Comparison of ENCODE assay signal across 8 cellular contexts in the genomic region with DNA sequence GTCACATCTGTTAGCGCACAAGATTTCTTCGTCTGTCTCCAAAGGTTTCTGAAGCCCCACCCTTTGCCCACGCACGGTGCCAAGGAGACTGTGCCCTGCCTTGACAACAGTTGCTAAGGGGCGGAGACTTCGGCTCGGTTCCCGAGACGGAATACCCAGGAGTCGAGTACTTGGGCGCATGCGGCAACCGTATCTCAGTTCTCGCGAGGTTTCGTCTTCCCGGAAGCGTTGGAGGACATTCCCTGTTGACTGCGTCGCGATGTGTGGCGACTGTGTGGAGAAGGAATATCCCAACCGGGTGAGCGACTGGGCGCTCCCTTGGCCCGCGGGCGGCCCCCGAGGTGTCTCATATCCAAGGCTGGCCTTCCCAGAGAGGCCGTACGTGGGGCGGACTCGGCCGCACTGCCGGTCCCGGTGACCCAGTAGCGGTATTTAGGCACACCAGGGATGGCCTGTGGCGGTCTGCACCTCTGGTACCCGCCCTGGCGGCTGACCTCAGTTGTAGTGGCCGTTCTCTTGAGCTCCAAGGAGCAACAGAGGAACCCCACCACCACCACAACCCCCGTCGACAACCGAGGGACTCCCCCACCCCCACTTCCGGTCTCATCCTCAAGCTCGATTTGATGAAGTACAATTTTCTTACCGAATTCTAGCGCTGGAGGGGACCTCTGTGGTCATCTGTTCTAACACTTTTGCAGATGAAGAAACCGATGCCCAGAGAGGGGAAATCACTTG. TPM values are rescaled to one million over a fixed set of nuclear protein-coding genes. Genes with fewer than 3 reads are reported as not detected.
DNase-seq lines count a peak whose midpoint lies in the region; ATAC-seq and TF ChIP-seq lines count a peak whose summit lies in the region.

A gene (plus strand): TSS at position 219 of the 735 bp plus-strand sequence. CDS start 41 bp downstream, at position 260.

- peak within 1 kb of the TSS; percentile 92 for H3K4me3 Mint-ChIP-seq in activated T-helper 2 cell treated with anti-CD3 and anti-CD28 coated beads, Interferon-gamma antibody, Interleukin-2, Interleukin-4, amounts not matched to agents 10 μg/mL and 5 μg/mL and 100 μg/mL, durations not matched to agents 14 hours and 24 hours and 36 hours (ENCODE audit: low read depth)
- peak within 1 kb of the TSS; percentile 84 to 97 (median 92) for H3K4me3 Mint-ChIP-seq in naive thymus-derived CD8-positive, alpha-beta T cell

- peak within 1 kb of the TSS; percentile 97 for H3K27ac Mint-ChIP-seq in activated T-helper 2 cell treated with anti-CD3 and anti-CD28 coated beads, Interferon-gamma antibody, Interleukin-2, Interleukin-4, amounts not matched to agents 10 μg/mL and 5 μg/mL and 100 μg/mL, durations not matched to agents 14 hours and 24 hours and 36 hours
- peak within 1 kb of the TSS; percentile 93 to 99 (median 98) for H3K27ac Mint-ChIP-seq in naive thymus-derived CD8-positive, alpha-beta T cell

- POLR2A ChIA-PET in naive thymus-derived CD8-positive, alpha-beta T cell (lab: Charles Lee): interaction anchor here (0.6 to 2.3 kb wide), 21 partner anchors 12 to 396 kb away, joined by 3 to 67 read pairs (median 3); a partner anchor contains a TSS

- TF ChIP-seq CTCF in RWPE2 (IDR thresholded peaks at IDR 0.05; ENCODE audit: poor library complexity, severe bottlenecking) (no peak), fibroblast of mammary gland (conservative IDR thresholded peaks at IDR 0.05; ENCODE audit: control insufficient read depth, insufficient read depth, low read depth, low read length) (no peak)

- H3K27ac ChIP-seq in RWPE2 (ENCODE audit: poor library complexity, severe bottlenecking): peak within 1 kb of the TSS; percentile 65

- intact Hi-C loops in activated T-helper 2 cell treated with anti-CD3 and anti-CD28 coated beads, Interferon-gamma antibody, Interleukin-2, Interleukin-4, amounts not matched to agents 10 μg/mL and 5 μg/mL and 100 μg/mL, durations not matched to agents 14 hours and 24 hours and 36 hours (cut with micrococcal nuclease): loop anchor here (5.0 kb wide), 2 partner anchors 73 to 188 kb away; a partner anchor contains a TSS

- H3K4me1 Mint-ChIP-seq in activated T-helper 2 cell treated with anti-CD3 and anti-CD28 coated beads, Interferon-gamma antibody, Interleukin-2, Interleukin-4, amounts not matched to agents 10 μg/mL and 5 μg/mL and 100 μg/mL, durations not matched to agents 14 hours and 24 hours and 36 hours (ENCODE audit: low read depth): peaks cover 53% of the 10 kb centered on the region
- peaks cover 30 to 56% (median 51%) of the 10 kb centered on the region in 4 donors for H3K4me1 Mint-ChIP-seq in naive thymus-derived CD8-positive, alpha-beta T cell

- H3K9me3 ChIP-seq in RWPE2 (ENCODE audit: severe bottlenecking): no peaks in the 10 kb centered on the region

- H3K36me3 Mint-ChIP-seq in activated T-helper 2 cell treated with anti-CD3 and anti-CD28 coated beads, Interferon-gamma antibody, Interleukin-2, Interleukin-4, amounts not matched to agents 10 μg/mL and 5 μg/mL and 100 μg/mL, durations not matched to agents 14 hours and 24 hours and 36 hours (ENCODE audit: low read depth): peaks cover 33% of the 10 kb centered on the region
- peaks cover 5 to 23% (median 5%) of the 10 kb centered on the region in 3 donors for H3K36me3 Mint-ChIP-seq in naive thymus-derived CD8-positive, alpha-beta T cell

- peak; percentile 98 for DNase-seq in EH (ENCODE audit: low read depth)
- DNase-seq in H4 (ENCODE audit: low spot score): peak; percentile 98
- DNase-seq in LoVo (ENCODE audit: low spot score): peak; percentile 99
- DNase-seq in RWPE2 (ENCODE audit: low spot score): peak; percentile 100
- peak; percentile 92 for DNase-seq in activated T-helper 2 cell treated with anti-CD3 and anti-CD28 coated beads, Interferon-gamma antibody, Interleukin-2, Interleukin-4, amounts not matched to agents 10 μg/mL and 5 μg/mL and 100 μg/mL, durations not matched to agents 14 hours and 24 hours and 36 hours (ENCODE audit: low spot score)
- peak; percentile 98 for DNase-seq in fibroblast of mammary gland (ENCODE audit: low read depth)
- DNase-seq in naive thymus-derived CD8-positive, alpha-beta T cell: peak; percentile 88 to 99 (median 97)
- DNase-seq in stimulated activated naive CD4-positive, alpha-beta T cell (lab: John Stamatoyannopoulos, UW): peak; percentile 90 to 99 (median 94)

- ATAC-seq in RWPE2 (ENCODE audit: low read depth): peak; percentile 99
- ATAC-seq in naive thymus-derived CD8-positive, alpha-beta T cell: peak; percentile 94 to 95

- peaks cover 15% of the 10 kb centered on the region for H3K36me3 ChIP-seq in RWPE2 (ENCODE audit: low read depth)

- H3K27me3 ChIP-seq in RWPE2 (ENCODE audit: insufficient read depth, poor library complexity, severe bottlenecking): no peaks in the 10 kb centered on the region

- H3K4me3 ChIP-seq in RWPE2 (ENCODE audit: severe bottlenecking): peak within 1 kb of the TSS; percentile 98
- H3K4me3 ChIP-seq in fibroblast of mammary gland (ENCODE audit: control insufficient read depth, low read depth, low read length): peak within 1 kb of the TSS; percentile 95

- H3K9me3 Mint-ChIP-seq in activated T-helper 2 cell treated with anti-CD3 and anti-CD28 coated beads, Interferon-gamma antibody, Interleukin-2, Interleukin-4, amounts not matched to agents 10 μg/mL and 5 μg/mL and 100 μg/mL, durations not matched to agents 14 hours and 24 hours and 36 hours: no peaks in the 10 kb centered on the region
- no peaks in the 10 kb centered on the region for H3K9me3 Mint-ChIP-seq in naive thymus-derived CD8-positive, alpha-beta T cell

- H3K4me1 ChIP-seq in RWPE2 (ENCODE audit: insufficient read depth, poor library complexity, severe bottlenecking): peaks cover 8% of the 10 kb centered on the region

- H3K27me3 Mint-ChIP-seq in activated T-helper 2 cell treated with anti-CD3 and anti-CD28 coated beads, Interferon-gamma antibody, Interleukin-2, Interleukin-4, amounts not matched to agents 10 μg/mL and 5 μg/mL and 100 μg/mL, durations not matched to agents 14 hours and 24 hours and 36 hours (ENCODE audit: low read depth): peaks cover 6% of the 10 kb centered on the region
- H3K27me3 Mint-ChIP-seq in naive thymus-derived CD8-positive, alpha-beta T cell: peaks cover 0 to 2% (median 0%) of the 10 kb centered on the region in 5 donors

RNA-seq across cellular contexts. Expression of the gene that starts here (rescaled TPM):
- total RNA-seq in H4 (2014; rRNA removed; shearing (Covaris generic)): 77.0 and 92.5 TPM in 2 replicates
- total RNA-seq in activated T-helper 2 cell treated with anti-CD3 and anti-CD28 coated beads, Interferon-gamma antibody, Interleukin-2, Interleukin-4, amounts not matched to agents 10 μg/mL and 5 μg/mL and 100 μg/mL, durations not matched to agents 14 hours and 24 hours and 36 hours: 44.4 and 55.3 TPM in 2 replicates
- 100 to 1,000 TPM in 1 of 2 experiments, 10 to 100 TPM in 1; 99.9 to 104 TPM for total RNA-seq in naive thymus-derived CD8-positive, alpha-beta T cell
- polyA plus RNA-seq in naive thymus-derived CD8-positive, alpha-beta T cell: 100 to 1,000 TPM; 122 to 166 (median 148) TPM

Comparison
In these comparisons a context has a peak if more than half of its experiments do, and no peak if none do; other contexts are left out.
1. Peak in every context shown above with its lines: DNase-seq, ATAC-seq, H3K4me3 ChIP-seq and H3K27ac ChIP-seq.